Comparison of ENCODE assay signal across 25 cellular contexts in the genomic region with DNA sequence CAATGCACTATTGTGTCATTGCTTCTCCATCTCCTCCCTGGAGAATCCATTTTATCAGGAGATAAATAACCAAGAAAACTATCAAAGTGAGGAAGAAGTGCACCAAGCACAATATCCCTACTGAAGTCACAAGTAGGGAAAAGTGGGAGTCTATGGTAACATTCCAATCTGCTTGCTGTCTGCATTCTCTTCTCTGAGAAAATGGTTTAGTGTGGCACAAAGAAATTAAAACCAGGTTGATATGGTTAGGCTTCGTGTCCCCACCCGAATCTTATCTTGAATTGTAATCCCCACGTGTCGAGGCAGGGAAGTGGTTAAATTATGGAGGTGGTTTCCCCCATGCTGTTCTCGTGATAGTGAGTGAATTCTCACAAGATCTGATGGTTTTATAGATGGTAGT.
A peak's percentile ranks its signal among the peaks of the same experiment; 100 is the strongest.
DNase-seq lines count a peak whose midpoint lies in the region; ATAC-seq and TF ChIP-seq lines count a peak whose summit lies in the region.
"Had no signal": no experiment of that assay in that cellular context is flagged by ENCODE, and none has a peak within 500 bp of the region (broad histone marks: within the 10 kb centered on the region; RNA-seq: fewer than 3 reads in every experiment).

No MANE protein-coding gene starts in this region.

- peaks cover 10% of the 10 kb centered on the region; the same call in 1 of the 2 replicates for H3F3A ChIP-seq in GM23248 (ENCODE audit: insufficient read depth)
- no peaks in the 10 kb centered on the region for H3F3A ChIP-seq in SU-DHL-6 (ENCODE audit: insufficient read depth)

- no peaks in the 10 kb centered on the region for H4K20me1 ChIP-seq in GM23248 (ENCODE audit: insufficient read depth)
- H4K20me1 ChIP-seq in SU-DHL-6 (ENCODE audit: low read depth, low read length): no peaks in the 10 kb centered on the region
- H4K20me1 ChIP-seq: BLaER1 had no signal

- no peak for TF ChIP-seq CTCF in SU-DHL-6 (IDR thresholded peaks at IDR 0.05; ENCODE audit: insufficient read depth, low read length, poor library complexity, severe bottlenecking)

- H3K9me2 ChIP-seq in GM23248 (ENCODE audit: insufficient read depth) (no peaks in the 10 kb centered on the region), SU-DHL-6 (replicated peaks; ENCODE audit: insufficient read depth, low read length) (no peaks in the 10 kb centered on the region)

- no peaks in the 10 kb centered on the region for H3K9me3 ChIP-seq in GM23248 (ENCODE audit: low read depth)
- H3K9me3 ChIP-seq in SU-DHL-6 (ENCODE audit: insufficient read depth, low read length): no peaks in the 10 kb centered on the region
- H3K9me3 ChIP-seq: BLaER1, HAP-1, SJCRH30 had no signal

- H3K27me3 ChIP-seq in GM23248 (replicated peaks; ENCODE audit: insufficient read depth) (no peaks in the 10 kb centered on the region), SU-DHL-6 (ENCODE audit: low read length) (no peaks in the 10 kb centered on the region)
- H3K27me3 ChIP-seq: BLaER1, SJCRH30 had no signal

- ATAC-seq in HG02970 (IDR thresholded peaks at IDR 0.05; ENCODE audit: low FRiP score, unreplicated experiment) (no peak), GM21619 (IDR thresholded peaks at IDR 0.05; ENCODE audit: unreplicated experiment) (no peak)
- ATAC-seq: PC-3, Right ventricle myocardium inferior, SK-N-SH treated with all-trans-retinoic acid at 6 μM for 48 hours, T-cell had no signal

- H2AFZ ChIP-seq in GM23248 (no peak overlapping the region), SU-DHL-6 (ENCODE audit: low read depth, low read length, severe bottlenecking) (peak overlapping the region; percentile 46)

- no peak overlapping the region for H3K4me2 ChIP-seq in GM23248 (ENCODE audit: unreplicated experiment)
- no peak overlapping the region for H3K4me2 ChIP-seq in SU-DHL-6 (ENCODE audit: low read depth, low read length, poor library complexity, severe bottlenecking)
- H3K4me2 ChIP-seq: BLaER1 had no signal

- H3K36me3 ChIP-seq in GM23248 (ENCODE audit: low read depth): peaks cover 4% of the 10 kb centered on the region; the same call in 1 of the 2 replicates
- H3K36me3 ChIP-seq in SU-DHL-6 (ENCODE audit: low read length): no peaks in the 10 kb centered on the region
- H3K36me3 ChIP-seq: BLaER1, HAP-1, SJCRH30 had no signal

- in situ Hi-C loops in GM23248 (cut with MboI): no loop called here

- WGBS in GM23248 (ENCODE audit: low coverage in 1 of 2, low lambda C conversion rate in 2 of 2, missing lambda C conversion rate in 2 of 2), 2 experiments: 86 to 88% methylated on average over 5 of the region's 5 CpGs

- peaks cover 10% of the 10 kb centered on the region for H3K4me1 ChIP-seq in GM23248 (ENCODE audit: insufficient read depth)

- H3K79me2 ChIP-seq in GM23248 (ENCODE audit: insufficient read depth): peaks cover 14% of the 10 kb centered on the region
- H3K79me2 ChIP-seq in SU-DHL-6 (ENCODE audit: insufficient read depth, low read length): no peaks in the 10 kb centered on the region

- no peak overlapping the region for H3K27ac ChIP-seq in GM23248
- H3K27ac ChIP-seq in SU-DHL-6 (ENCODE audit: low read depth, low read length): no peak overlapping the region
- H3K27ac ChIP-seq: BLaER1, SJCRH30 had no signal

- H3K4me3 ChIP-seq in GM23248 (no peak overlapping the region), SU-DHL-6 (ENCODE audit: insufficient read depth, low read length, poor library complexity, severe bottlenecking) (no peak overlapping the region)
- H3K4me3 ChIP-seq: BLaER1, HAP-1, SJCRH30 had no signal

- DNase-seq in GM23248: peak; percentile 28
- DNase-seq in fibroblast of peridontal ligament (ENCODE audit: extremely low read depth): peak; percentile 44
- no peak for DNase-seq in DMS79 (lab: John Stamatoyannopoulos, UW)
- no peak for DNase-seq in activated gamma-delta T cell (lab: John Stamatoyannopoulos, UW)
- DNase-seq: CD4-positive, CD25-positive, alpha-beta regulatory T cell; DMS153; GOT3; Karpas-422; NCI-H1092 treated with DMSO at 0.1 percent for 48 hours; NCI-H1436; NCI-H187; NCI-H2171 treated with DMSO at 0.1 percent for 48 hours; NCI-H446; NCI-H524 treated with DMSO at 0.1 percent for 48 hours; NCI-H774; PC-3; SJCRH30; T-cell had no signal

- no peak overlapping the region for H3K9ac ChIP-seq in GM23248
- H3K9ac ChIP-seq in SU-DHL-6 (ENCODE audit: low read length): no peak overlapping the region
- H3K9ac ChIP-seq: BLaER1 had no signal

Comparison
In these comparisons a context has a peak if more than half of its experiments do, and no peak if none do; other contexts are left out.
1. DNase-seq: peak in GM23248 (single experiment) and fibroblast of peridontal ligament (single experiment); none in DMS79 (single experiment) and activated gamma-delta T cell (single experiment).